9 cellular contexts compared by ENCODE assay signal in genomic region chr7:16419859-16420258, GRCh38. TPM values are rescaled to one million over a fixed set of nuclear protein-coding genes. Genes with fewer than 3 reads are reported as not detected.
DNase-seq lines count a peak whose midpoint lies in the region; ATAC-seq and TF ChIP-seq lines count a peak whose summit lies in the region.
"Had no signal": no experiment of that assay in that cellular context is flagged by ENCODE, and none has a peak within 500 bp of the region (broad histone marks: within the 10 kb centered on the region; RNA-seq: fewer than 3 reads in every experiment).

No MANE protein-coding gene starts in this region.

- peak overlapping the region; percentile 59 for H3K27ac Mint-ChIP-seq in Caco-2 (ENCODE audit: unreplicated experiment)

- POLR2A ChIA-PET in Caco-2 (lab: Charles Lee) (interaction anchor here (0.6 to 1.6 kb wide), 5 partner anchors 9 to 1706 kb away, joined by 3 to 11 read pairs (median 8); partner anchors contain the start of gene SOSTDC1), PC-3 (lab: Charles Lee; ENCODE audit: unreplicated experiment) (interaction anchor here (0.6 to 1.3 kb wide), 2 partner anchors 73 to 294 kb away, joined by 6 to 45 read pairs; no protein-coding TSS in a partner anchor)

- H3K9me3 Mint-ChIP-seq in Caco-2 (ENCODE audit: unreplicated experiment), result no peaks in the 10 kb centered on the region

- no peaks in the 10 kb centered on the region for H3K9me2 ChIP-seq in PC-3 (replicated peaks; ENCODE audit: low read length)

- H3K79me2 ChIP-seq in PC-3 (ENCODE audit: low read length) (no peaks in the 10 kb centered on the region), parathyroid adenoma (no peaks in the 10 kb centered on the region)

- H3K4me1 Mint-ChIP-seq in Caco-2 (ENCODE audit: low read depth, unreplicated experiment), result peaks cover 23% of the 10 kb centered on the region

- H3K9ac ChIP-seq in PC-3 (ENCODE audit: low read length) (peak overlapping the region; percentile 81; the same call in 1 of the 2 replicates), parathyroid adenoma (no peak overlapping the region)

- peak overlapping the region; percentile 86 for H3K4me3 Mint-ChIP-seq in Caco-2 (ENCODE audit: unreplicated experiment)

- peak overlapping the region; percentile 97 for H2AFZ ChIP-seq in PC-3 (ENCODE audit: low read length)
- peak overlapping the region; percentile 93 for H2AFZ ChIP-seq in parathyroid adenoma

- H3K4me3 ChIP-seq in Caco-2 (ENCODE audit: low read depth, low read length) (peak overlapping the region; percentile 67), PC-3 (ENCODE audit: low read length) (peak overlapping the region; percentile 71), epithelial cell of esophagus (ENCODE audit: low read length) (peak overlapping the region; percentile 55), parathyroid adenoma (ENCODE audit: low read depth, low read length) (no peak overlapping the region)

- CTCF ChIA-PET in Caco-2 (lab: Charles Lee), result interaction anchor here (1.3 to 2.0 kb wide), 3 partner anchors 123 to 342 kb away, joined by 4 to 15 read pairs (median 6); no protein-coding TSS in a partner anchor
- CTCF ChIA-PET in PC-3 (lab: Charles Lee), result no interaction called here

- H3K36me3 ChIP-seq in Caco-2 (ENCODE audit: control insufficient read depth, insufficient read depth, low read length) (no peaks in the 10 kb centered on the region; the same call in 1 of the 2 replicates), PC-3 (ENCODE audit: low read depth, low read length) (no peaks in the 10 kb centered on the region), parathyroid adenoma (ENCODE audit: control insufficient read depth, insufficient read depth, low read length) (no peaks in the 10 kb centered on the region)

- H3K36me3 Mint-ChIP-seq in Caco-2 (ENCODE audit: insufficient read depth, unreplicated experiment), result peaks cover 6% of the 10 kb centered on the region

- BruUV-seq in Caco-2 (replicated peaks; lab: Mats Ljungman, UMichigan) (TSS peak; percentile 48), PC-3 (replicated peaks; lab: Mats Ljungman, UMichigan) (no TSS peak)

- H3F3A ChIP-seq in PC-3 (ENCODE audit: low read length, unreplicated experiment), result no peaks in the 10 kb centered on the region

- no peaks in the 10 kb centered on the region for H4K20me1 ChIP-seq in PC-3 (ENCODE audit: low read length)

- peak overlapping the region; percentile 94 for H3K4me2 ChIP-seq in PC-3 (ENCODE audit: low read length)
- no peak overlapping the region for H3K4me2 ChIP-seq in parathyroid adenoma (ENCODE audit: low read length)

- no peaks in the 10 kb centered on the region for H3K27me3 Mint-ChIP-seq in Caco-2 (ENCODE audit: insufficient read depth, unreplicated experiment)

- H3K27ac ChIP-seq in PC-3 (ENCODE audit: low read length) (no peak overlapping the region; the same call in 1 of the 2 replicates), parathyroid adenoma (no peak overlapping the region)

- H3K9me3 ChIP-seq in Caco-2, result no peaks in the 10 kb centered on the region
- no peaks in the 10 kb centered on the region for H3K9me3 ChIP-seq in PC-3 (ENCODE audit: low read length)
- no peaks in the 10 kb centered on the region for H3K9me3 ChIP-seq in parathyroid adenoma (ENCODE audit: control insufficient read depth, low read length)

- intact Hi-C loops in Caco-2 (cut with micrococcal nuclease; ENCODE audit: unreplicated experiment) (loop anchor here (1.0 to 5.0 kb wide), 6 partner anchors 148 to 653 kb away; partner anchors contain the start of genes ANKMY2 and BZW2), PC-3 (cut with micrococcal nuclease) (loop anchor here (2.0 to 10.0 kb wide), 3 partner anchors 73 to 175 kb away; no protein-coding TSS in a partner anchor)

- DNase-seq in Caco-2, result peak in 1 of 2 experiments; percentile 7
- no peak for DNase-seq in PC-3
- DNase-seq in epithelial cell of esophagus (ENCODE audit: low read depth), result no peak
- no peak for DNase-seq in KG1 (lab: John Stamatoyannopoulos, UW)

- H3K4me1 ChIP-seq in Caco-2 (peaks cover 19% of the 10 kb centered on the region), PC-3 (ENCODE audit: insufficient read depth, low read length) (peaks cover 39% of the 10 kb centered on the region), parathyroid adenoma (peaks cover 8% of the 10 kb centered on the region)

- no peaks in the 10 kb centered on the region for H3K27me3 ChIP-seq in Caco-2 (replicated peaks; ENCODE audit: control insufficient read depth, insufficient read depth, low read length)
- H3K27me3 ChIP-seq in PC-3 (ENCODE audit: low read length), result no peaks in the 10 kb centered on the region
- no peaks in the 10 kb centered on the region for H3K27me3 ChIP-seq in parathyroid adenoma (ENCODE audit: control insufficient read depth, insufficient read depth, low read length)

- TF ChIP-seq CTCF in Caco-2 (IDR thresholded peaks at IDR 0.05; ENCODE audit: insufficient read depth in 1 of 2, low read depth in 1 of 2, low read length in 1 of 2, severe bottlenecking in 1 of 2, unreplicated experiment in 1 of 2) (no peak), PC-3 (conservative IDR thresholded peaks at IDR 0.05; ENCODE audit: low read depth, low read length) (no peak), epithelial cell of esophagus (IDR thresholded peaks at IDR 0.05; ENCODE audit: insufficient read depth, low read depth, low read length, missing control alignments) (no peak), parathyroid adenoma (IDR thresholded peaks at IDR 0.05) (no peak)

- no peak for ATAC-seq in PC-3
- no peak for ATAC-seq in GM18520 (IDR thresholded peaks at IDR 0.05; ENCODE audit: unreplicated experiment)
- ATAC-seq in GM19035 (IDR thresholded peaks at IDR 0.05; ENCODE audit: unreplicated experiment), result no peak
- ATAC-seq in HG02885 (IDR thresholded peaks at IDR 0.05; ENCODE audit: poor library complexity, unreplicated experiment), result no peak

RNA-seq across cellular contexts. Expression of gene CRPPA, which starts 1.5 kb away (rescaled TPM):
- 7.3 and 7.9 TPM in 2 replicates for total RNA-seq in Caco-2 (2022)
- 0.75 and 1.2 TPM in 2 replicates for total RNA-seq in PC-3 (2014; rRNA removed)

RNA-seq across cellular contexts. Expression of gene SOSTDC1, which starts 45.7 kb away (rescaled TPM):
- total RNA-seq in Caco-2 (2022) (8.1 and 8.4 TPM in 2 replicates), PC-3 (2014; rRNA removed) (0.22 and 0.63 TPM in 2 replicates)
- total RNA-seq: bronchial epithelial cell had no signal
